In the genomic region with DNA sequence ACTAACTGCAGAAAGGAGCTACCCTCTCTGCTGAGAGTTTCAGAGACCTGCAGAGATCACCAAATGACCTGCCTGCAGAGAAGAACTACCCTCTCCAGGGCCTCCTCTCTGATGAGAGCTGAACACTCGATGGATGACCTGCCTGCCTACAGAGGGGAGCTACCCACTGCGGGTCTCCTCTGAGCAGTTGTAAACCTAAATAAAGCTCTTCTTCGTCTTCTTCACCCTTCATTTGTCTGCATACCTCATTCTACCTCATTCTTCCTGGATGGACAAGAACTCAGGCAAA, we compare ENCODE assay signal across 1 cellular context.
A peak's percentile ranks its signal among the peaks of the same experiment; 100 is the strongest.
TF ChIP-seq lines count a peak whose summit lies in the region.

No MANE protein-coding gene starts in this region.

TF ChIP-seq in K562, 482 proteins besides CTCF, POLR2A, EP300 and RAD21:
- TF ChIP-seq TRIM28 (IDR thresholded peaks at IDR 0.05) (0 out of 2 replicates have a peak, but pooled peaks have one; percentile 55), ZNF354B (CRISPR knock-in tag; IDR thresholded peaks at IDR 0.05) (no peak), BRF1 (IDR thresholded peaks at IDR 0.05; ENCODE audit: borderline replicate concordance, extremely low read depth, insufficient read length) (no peak), FIP1L1 (IDR thresholded peaks at IDR 0.05; ENCODE audit: low read depth, low read length, poor library complexity, severe bottlenecking) (no peak), CBX3 (IDR thresholded peaks at IDR 0.05; ENCODE audit: borderline replicate concordance in 1 of 2, low read length in 2 of 2) (peak in 1 of 2 experiments; percentile 57; a peak in 1 of 3 replicates), ZNF644 (tag; IDR thresholded peaks at IDR 0.05; ENCODE audit: low read depth) (no peak), KHSRP (IDR thresholded peaks at IDR 0.05) (no peak), JUN (IDR thresholded peaks at IDR 0.05; ENCODE audit: borderline replicate concordance, low read depth, low read length) (no peak), JUN (CRISPR knock-in tag; IDR thresholded peaks at IDR 0.05; ENCODE audit: borderline replicate concordance) (no peak), NFE2L1 (tag; IDR thresholded peaks at IDR 0.05; ENCODE audit: borderline replicate concordance, low read depth) (no peak), ZNF431 (CRISPR knock-in tag; IDR thresholded peaks at IDR 0.05) (no peak)
- TF ChIP-seq, protein P1, sequence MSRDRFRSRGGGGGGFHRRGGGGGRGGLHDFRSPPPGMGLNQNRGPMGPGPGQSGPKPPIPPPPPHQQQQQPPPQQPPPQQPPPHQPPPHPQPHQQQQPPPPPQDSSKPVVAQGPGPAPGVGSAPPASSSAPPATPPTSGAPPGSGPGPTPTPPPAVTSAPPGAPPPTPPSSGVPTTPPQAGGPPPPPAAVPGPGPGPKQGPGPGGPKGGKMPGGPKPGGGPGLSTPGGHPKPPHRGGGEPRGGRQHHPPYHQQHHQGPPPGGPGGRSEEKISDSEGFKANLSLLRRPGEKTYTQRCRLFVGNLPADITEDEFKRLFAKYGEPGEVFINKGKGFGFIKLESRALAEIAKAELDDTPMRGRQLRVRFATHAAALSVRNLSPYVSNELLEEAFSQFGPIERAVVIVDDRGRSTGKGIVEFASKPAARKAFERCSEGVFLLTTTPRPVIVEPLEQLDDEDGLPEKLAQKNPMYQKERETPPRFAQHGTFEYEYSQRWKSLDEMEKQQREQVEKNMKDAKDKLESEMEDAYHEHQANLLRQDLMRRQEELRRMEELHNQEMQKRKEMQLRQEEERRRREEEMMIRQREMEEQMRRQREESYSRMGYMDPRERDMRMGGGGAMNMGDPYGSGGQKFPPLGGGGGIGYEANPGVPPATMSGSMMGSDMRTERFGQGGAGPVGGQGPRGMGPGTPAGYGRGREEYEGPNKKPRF (IDR thresholded peaks at IDR 0.05; ENCODE audit: low read depth, low read length) = no peak
